In the genomic region with DNA sequence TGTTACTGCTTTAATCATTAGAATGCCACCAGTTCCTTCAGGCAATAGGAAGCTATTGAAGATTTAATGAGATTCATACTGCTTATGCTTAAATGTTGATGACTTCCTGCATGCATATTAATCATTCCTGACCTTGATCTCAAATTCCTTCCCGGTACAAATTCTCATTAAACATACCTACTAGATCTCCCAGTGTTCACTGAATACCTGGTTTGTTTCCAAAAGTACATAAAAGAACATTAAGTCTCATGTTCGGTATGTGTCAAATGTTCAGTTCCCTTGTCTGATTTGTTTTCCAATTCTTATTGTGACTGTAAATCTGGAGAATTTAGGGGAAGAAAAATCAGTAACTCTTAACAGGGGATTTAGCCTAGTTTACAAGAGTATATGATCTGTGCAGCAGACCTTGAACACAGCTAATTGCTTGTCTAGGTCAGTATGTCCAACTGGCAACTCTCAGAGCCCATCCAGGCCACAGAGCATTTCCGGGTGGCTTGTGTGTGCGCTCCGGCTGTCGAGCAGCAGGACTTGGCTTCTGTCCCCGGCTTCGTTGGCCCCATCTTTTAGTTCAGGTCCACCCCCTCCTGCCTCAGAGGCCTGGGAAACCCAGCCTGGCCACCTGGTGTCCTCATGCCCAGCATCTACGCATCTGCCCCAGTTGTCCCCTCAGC, we compare ENCODE assay signal across 13 cellular contexts. TPM values are rescaled to one million over a fixed set of nuclear protein-coding genes. Genes with fewer than 3 reads are reported as not detected.
DNase-seq lines count a peak whose midpoint lies in the region; ATAC-seq and TF ChIP-seq lines count a peak whose summit lies in the region.
"Had no signal": no experiment of that assay in that cellular context is flagged by ENCODE, and none has a peak within 500 bp of the region (broad histone marks: within the 10 kb centered on the region; RNA-seq: fewer than 3 reads in every experiment).

No MANE protein-coding gene starts in this region.

- no peak overlapping the region for H3K27ac ChIP-seq in coronary artery
- H3K27ac ChIP-seq: thoracic aorta had no signal

- H3K36me3 Mint-ChIP-seq in activated naive CD4-positive, alpha-beta T cell treated with anti-CD3 and anti-CD28 coated beads for 36 hours (ENCODE audit: low read depth) = peaks cover 11% of the 10 kb centered on the region
- H3K36me3 Mint-ChIP-seq: activated CD4-positive, alpha-beta memory T cell treated with anti-CD3 and anti-CD28 coated beads for 36 hours had no signal

- no peaks in the 10 kb centered on the region for H3K27me3 Mint-ChIP-seq in activated naive CD4-positive, alpha-beta T cell treated with anti-CD3 and anti-CD28 coated beads for 36 hours (ENCODE audit: low read depth)
- H3K27me3 Mint-ChIP-seq: activated CD4-positive, alpha-beta memory T cell treated with anti-CD3 and anti-CD28 coated beads for 36 hours; CD8-positive, alpha-beta memory T cell had no signal

- CTCF ChIA-PET in activated naive CD4-positive, alpha-beta T cell treated with anti-CD3 and anti-CD28 coated beads for 36 hours (lab: Charles Lee) = no interaction called here

- H3K27ac Mint-ChIP-seq in activated naive CD4-positive, alpha-beta T cell treated with anti-CD3 and anti-CD28 coated beads for 36 hours = no peak overlapping the region
- H3K27ac Mint-ChIP-seq: activated CD4-positive, alpha-beta memory T cell treated with anti-CD3 and anti-CD28 coated beads for 36 hours had no signal

- H3K4me3 ChIP-seq in coronary artery = no peak overlapping the region
- H3K4me3 ChIP-seq: thoracic aorta had no signal

- ATAC-seq in GM19397 (IDR thresholded peaks at IDR 0.05; ENCODE audit: unreplicated experiment) = peak; percentile 15

- no peak for TF ChIP-seq CTCF in coronary artery (IDR thresholded peaks at IDR 0.05)

- H3K4me3 Mint-ChIP-seq in activated naive CD4-positive, alpha-beta T cell treated with anti-CD3 and anti-CD28 coated beads for 36 hours = no peak overlapping the region
- H3K4me3 Mint-ChIP-seq: activated CD4-positive, alpha-beta memory T cell treated with anti-CD3 and anti-CD28 coated beads for 36 hours had no signal

- no peaks in the 10 kb centered on the region for H3K9me3 Mint-ChIP-seq in activated naive CD4-positive, alpha-beta T cell treated with anti-CD3 and anti-CD28 coated beads for 36 hours
- H3K9me3 Mint-ChIP-seq: activated CD4-positive, alpha-beta memory T cell treated with anti-CD3 and anti-CD28 coated beads for 36 hours; CD8-positive, alpha-beta memory T cell had no signal

- peaks cover 8% of the 10 kb centered on the region for H3K4me1 Mint-ChIP-seq in activated naive CD4-positive, alpha-beta T cell treated with anti-CD3 and anti-CD28 coated beads for 36 hours (ENCODE audit: low read depth)

- DNase-seq in NCI-H446 (lab: John Stamatoyannopoulos, UW) (peak; percentile 2 to 66), cerebellum (ENCODE audit: low spot score) (peak; percentile 70), renal cortical epithelial cell (ENCODE audit: low read depth) (peak; percentile 82), NCI-H2171 treated with DMSO at 0.1 percent for 48 hours (lab: John Stamatoyannopoulos, UW) (no peak), NK-92 (lab: John Stamatoyannopoulos, UW; ENCODE audit: unreplicated experiment) (no peak), coronary artery (ENCODE audit: low spot score) (no peak)
- no peak for DNase-seq in activated naive CD4-positive, alpha-beta T cell treated with anti-CD3 and anti-CD28 coated beads for 36 hours
- DNase-seq: activated CD4-positive, alpha-beta memory T cell treated with anti-CD3 and anti-CD28 coated beads for 36 hours; activated naive CD4-positive, alpha-beta T cell treated with Interleukin-2 at 50 U/mL for 16 hours; CD8-positive, alpha-beta memory T cell; T-helper 2 cell had no signal

- intact Hi-C loops in activated naive CD4-positive, alpha-beta T cell treated with anti-CD3 and anti-CD28 coated beads for 36 hours (cut with micrococcal nuclease) = no loop called here

RNA-seq across cellular contexts. Expression of a gene that starts 13.1 kb away (rescaled TPM):
- total RNA-seq in cerebellum (18.0 TPM), renal cortical epithelial cell (1.9 and 4.8 TPM in 2 replicates)
- 1 to 10 TPM; 2.5 to 3.4 TPM for total RNA-seq in activated naive CD4-positive, alpha-beta T cell treated with anti-CD3 and anti-CD28 coated beads for 36 hours

Comparison
In these comparisons a context has a peak if more than half of its experiments do, and no peak if none do; other contexts are left out.
1. DNase-seq: peak in NCI-H446 (2 of 2), cerebellum (single experiment) and renal cortical epithelial cell (single experiment); none in NCI-H2171 treated with DMSO at 0.1 percent for 48 hours (single experiment), NK-92 (single experiment), activated naive CD4-positive, alpha-beta T cell treated with anti-CD3 and anti-CD28 coated beads for 36 hours (single experiment) and coronary artery (single experiment).